In genomic region chr14:103091883-103092222, GRCh38 we compare ENCODE assay signal across 1 cellular context.
TF ChIP-seq lines count a peak whose summit lies in the region.

No MANE protein-coding gene starts in this region.

TF ChIP-seq in SK-N-SH treated with all-trans-retinoic acid at 6 μM for 48 hours, 23 proteins besides CTCF, POLR2A, EP300 and RAD21 (continued from another document):
- TF ChIP-seq, protein P1, sequence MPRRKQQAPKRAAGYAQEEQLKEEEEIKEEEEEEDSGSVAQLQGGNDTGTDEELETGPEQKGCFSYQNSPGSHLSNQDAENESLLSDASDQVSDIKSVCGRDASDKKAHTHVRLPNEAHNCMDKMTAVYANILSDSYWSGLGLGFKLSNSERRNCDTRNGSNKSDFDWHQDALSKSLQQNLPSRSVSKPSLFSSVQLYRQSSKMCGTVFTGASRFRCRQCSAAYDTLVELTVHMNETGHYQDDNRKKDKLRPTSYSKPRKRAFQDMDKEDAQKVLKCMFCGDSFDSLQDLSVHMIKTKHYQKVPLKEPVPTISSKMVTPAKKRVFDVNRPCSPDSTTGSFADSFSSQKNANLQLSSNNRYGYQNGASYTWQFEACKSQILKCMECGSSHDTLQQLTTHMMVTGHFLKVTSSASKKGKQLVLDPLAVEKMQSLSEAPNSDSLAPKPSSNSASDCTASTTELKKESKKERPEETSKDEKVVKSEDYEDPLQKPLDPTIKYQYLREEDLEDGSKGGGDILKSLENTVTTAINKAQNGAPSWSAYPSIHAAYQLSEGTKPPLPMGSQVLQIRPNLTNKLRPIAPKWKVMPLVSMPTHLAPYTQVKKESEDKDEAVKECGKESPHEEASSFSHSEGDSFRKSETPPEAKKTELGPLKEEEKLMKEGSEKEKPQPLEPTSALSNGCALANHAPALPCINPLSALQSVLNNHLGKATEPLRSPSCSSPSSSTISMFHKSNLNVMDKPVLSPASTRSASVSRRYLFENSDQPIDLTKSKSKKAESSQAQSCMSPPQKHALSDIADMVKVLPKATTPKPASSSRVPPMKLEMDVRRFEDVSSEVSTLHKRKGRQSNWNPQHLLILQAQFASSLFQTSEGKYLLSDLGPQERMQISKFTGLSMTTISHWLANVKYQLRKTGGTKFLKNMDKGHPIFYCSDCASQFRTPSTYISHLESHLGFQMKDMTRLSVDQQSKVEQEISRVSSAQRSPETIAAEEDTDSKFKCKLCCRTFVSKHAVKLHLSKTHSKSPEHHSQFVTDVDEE (CRISPR knock-in tag; IDR thresholded peaks at IDR 0.05): no peak
- TF ChIP-seq CSRNP3 (CRISPR knock-in tag; IDR thresholded peaks at IDR 0.05) (no peak), PATZ1 (CRISPR knock-in tag; IDR thresholded peaks at IDR 0.05; ENCODE audit: borderline replicate concordance) (no peak)
TF ChIP-seq in SK-N-SH treated with all-trans-retinoic acid at 6 μM for 48 hours: peak in this region for 0.
